27 cellular contexts compared by ENCODE assay signal in the genomic region with DNA sequence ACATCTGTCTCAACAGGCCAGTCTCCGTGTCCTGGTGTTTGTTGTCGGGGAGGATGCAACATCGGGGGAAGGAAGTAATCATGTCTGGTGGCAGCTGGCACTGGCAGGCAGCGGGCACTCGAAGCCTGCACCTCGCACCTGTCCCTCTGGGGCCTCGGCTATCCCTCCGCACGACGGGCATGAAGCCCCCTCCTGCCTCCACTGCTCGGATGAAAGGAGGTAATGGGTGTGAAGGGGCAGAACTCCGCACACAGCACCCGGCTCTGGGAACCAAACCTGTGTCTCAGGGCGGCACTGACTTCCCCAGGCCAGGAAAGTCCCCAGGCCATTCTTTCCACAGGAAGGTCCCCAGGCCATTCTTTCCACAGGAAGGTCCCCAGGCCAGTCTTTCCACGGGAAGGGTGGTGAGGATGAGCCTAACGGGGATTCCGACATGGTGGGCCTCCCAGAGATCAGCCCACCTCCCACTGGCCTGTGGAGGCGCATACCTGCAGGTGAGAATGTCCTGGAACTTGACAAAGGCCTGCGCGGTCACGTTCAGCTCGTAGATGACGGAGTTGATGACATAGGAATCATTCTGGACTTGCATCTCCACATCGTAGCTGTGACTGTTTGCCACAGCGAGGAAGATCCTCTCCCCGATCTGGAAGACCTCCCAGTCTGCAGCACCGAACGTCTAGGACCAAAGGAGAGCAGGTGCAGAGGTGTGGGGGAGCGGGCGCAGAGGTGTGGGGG. TPM values are rescaled to one million over a fixed set of nuclear protein-coding genes. Genes with fewer than 3 reads are reported as not detected.
"Had no signal": no experiment of that assay in that cellular context is flagged by ENCODE, and none has a peak within 500 bp of the region (broad histone marks: within the 10 kb centered on the region; RNA-seq: fewer than 3 reads in every experiment).

No MANE protein-coding gene starts in this region.

- H3K4me3 ChIP-seq: body of pancreas, breast epithelium, SJCRH30, SK-N-MC had no signal

- H3K27me3 ChIP-seq: body of pancreas, SJCRH30 had no signal

- H3K4me1 ChIP-seq: breast epithelium, SJCRH30 had no signal

- H3K27ac ChIP-seq: body of pancreas, breast epithelium, RWPE1, SJCRH30, SK-N-MC, WERI-Rb-1 had no signal

- ATAC-seq: activated CD8-positive, alpha-beta T cell treated with anti-CD3 and anti-CD28 coated beads for 36 hours had no signal

- H3K9me3 ChIP-seq: body of pancreas, breast epithelium, SJCRH30 had no signal

- FAIRE-seq: astrocyte, RCC 7860 had no signal

- H3K36me3 ChIP-seq: breast epithelium, SJCRH30, WERI-Rb-1 had no signal

- DNase-seq: activated CD4-positive, alpha-beta T cell treated with anti-CD3 and anti-CD28 coated beads for 1 hour; activated CD4-positive, alpha-beta T cell treated with anti-CD3 and anti-CD28 coated beads for 48 hours; activated CD4-positive, CD25-positive, alpha-beta regulatory T cell; activated CD8-positive, alpha-beta T cell treated with anti-CD3 and anti-CD28 coated beads for 36 hours; activated gamma-delta T cell; activated naive CD4-positive, alpha-beta T cell treated with Interleukin-2 at 50 U/mL for 16 hours; activated naive CD8-positive, alpha-beta T cell treated with anti-CD3 and anti-CD28 coated beads, Interleukin-2, amount 10 ng/mL, durations not matched to agents 7 days and 5 days; activated T-cell treated with anti-CD3 and anti-CD28 coated beads, Interleukin-2, amount 50 U/mL, for 24 hours; cerebellar nuclear complex; NCI-H146; NCI-H187; NCI-H510A; NCI-H774; T1000; WERI-Rb-1 had no signal

RNA-seq across cellular contexts. Expression of a gene that starts 31.1 kb away (rescaled TPM):
- total RNA-seq: activated CD8-positive, alpha-beta T cell treated with anti-CD3 and anti-CD28 coated beads for 36 hours; activated naive CD8-positive, alpha-beta T cell treated with anti-CD3 and anti-CD28 coated beads, Interleukin-2, amount 10 ng/mL, durations not matched to agents 7 days and 5 days; activated T-helper 2 cell treated with anti-CD3 and anti-CD28 coated beads, Interferon-gamma antibody, Interleukin-2, Interleukin-4, amounts not matched to agents 10 μg/mL and 5 μg/mL and 100 μg/mL, durations not matched to agents 14 hours and 24 hours and 36 hours; astrocyte; body of pancreas; breast epithelium; M059J; SJCRH30; T-helper 1 cell treated with Interleukin-12 subunit alpha and Interleukin-12 subunit beta and Interleukin-4 antibody, amounts not matched to agents 30 ng/mL and 1 ng/mL, for 36 hours; T-helper 2 cell treated with Interferon-gamma antibody and Interleukin-4, amounts not matched to agents 100 ng/mL and 5 ng/mL, for 36 hours had no signal
- polyA plus RNA-seq: adipose tissue had no signal

RNA-seq across cellular contexts. Expression of a gene that starts 42.4 kb away (rescaled TPM):
- total RNA-seq: activated CD8-positive, alpha-beta T cell treated with anti-CD3 and anti-CD28 coated beads for 36 hours; activated naive CD8-positive, alpha-beta T cell treated with anti-CD3 and anti-CD28 coated beads, Interleukin-2, amount 10 ng/mL, durations not matched to agents 7 days and 5 days; activated T-helper 2 cell treated with anti-CD3 and anti-CD28 coated beads, Interferon-gamma antibody, Interleukin-2, Interleukin-4, amounts not matched to agents 10 μg/mL and 5 μg/mL and 100 μg/mL, durations not matched to agents 14 hours and 24 hours and 36 hours; astrocyte; body of pancreas; breast epithelium; M059J; SJCRH30; T-helper 1 cell treated with Interleukin-12 subunit alpha and Interleukin-12 subunit beta and Interleukin-4 antibody, amounts not matched to agents 30 ng/mL and 1 ng/mL, for 36 hours; T-helper 2 cell treated with Interferon-gamma antibody and Interleukin-4, amounts not matched to agents 100 ng/mL and 5 ng/mL, for 36 hours had no signal

RNA-seq across cellular contexts. Expression of a gene that starts 49.7 kb away (rescaled TPM):
- total RNA-seq: activated CD8-positive, alpha-beta T cell treated with anti-CD3 and anti-CD28 coated beads for 36 hours; activated naive CD8-positive, alpha-beta T cell treated with anti-CD3 and anti-CD28 coated beads, Interleukin-2, amount 10 ng/mL, durations not matched to agents 7 days and 5 days; activated T-helper 2 cell treated with anti-CD3 and anti-CD28 coated beads, Interferon-gamma antibody, Interleukin-2, Interleukin-4, amounts not matched to agents 10 μg/mL and 5 μg/mL and 100 μg/mL, durations not matched to agents 14 hours and 24 hours and 36 hours; astrocyte; body of pancreas; breast epithelium; M059J; SJCRH30; T-helper 1 cell treated with Interleukin-12 subunit alpha and Interleukin-12 subunit beta and Interleukin-4 antibody, amounts not matched to agents 30 ng/mL and 1 ng/mL, for 36 hours; T-helper 2 cell treated with Interferon-gamma antibody and Interleukin-4, amounts not matched to agents 100 ng/mL and 5 ng/mL, for 36 hours had no signal
- polyA plus RNA-seq: adipose tissue had no signal

RNA-seq across cellular contexts. Expression of a gene that starts 53.6 kb away (rescaled TPM):
- total RNA-seq: M059J, SJCRH30 had no signal
